17 cellular contexts compared by ENCODE assay signal in the genomic region with DNA sequence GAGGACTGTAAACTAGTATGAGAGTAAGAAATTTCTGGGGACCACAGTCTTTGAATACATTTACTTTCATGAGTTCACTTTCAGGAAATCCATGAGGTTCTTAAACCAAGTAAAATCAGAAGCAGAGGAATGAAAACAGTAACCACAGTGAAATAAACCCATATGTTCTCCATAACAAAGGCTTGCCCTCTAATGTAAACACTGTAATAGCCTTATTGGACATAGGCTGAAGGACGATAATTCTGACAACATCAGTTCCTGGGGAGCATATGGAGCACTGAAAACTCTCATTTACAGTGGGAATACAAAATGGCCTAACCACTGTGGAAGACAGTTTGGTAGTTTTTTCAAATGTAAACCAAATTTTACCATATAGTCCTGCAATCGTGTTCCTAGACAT.
DNase-seq lines count a peak whose midpoint lies in the region; ATAC-seq, FAIRE-seq and TF ChIP-seq lines count a peak whose summit lies in the region.
"Had no signal": no experiment of that assay in that cellular context is flagged by ENCODE, and none has a peak within 500 bp of the region (broad histone marks: within the 10 kb centered on the region; RNA-seq: fewer than 3 reads in every experiment).

No MANE protein-coding gene starts in this region.

- no peak for ATAC-seq in PC-3
- ATAC-seq in mucosa of descending colon, result peak; percentile 44
- no peak for ATAC-seq in GM21390 (IDR thresholded peaks at IDR 0.05; ENCODE audit: unreplicated experiment)

- no peaks in the 10 kb centered on the region for H3K9me2 ChIP-seq in PC-3 (replicated peaks; ENCODE audit: low read length)

- no peaks in the 10 kb centered on the region for H4K20me1 ChIP-seq in PC-3 (ENCODE audit: low read length)
- H4K20me1 ChIP-seq: BLaER1 had no signal

- H3K4me1 ChIP-seq in PC-3 (ENCODE audit: insufficient read depth, low read length), result no peaks in the 10 kb centered on the region
- no peaks in the 10 kb centered on the region for H3K4me1 ChIP-seq in mucosa of descending colon (ENCODE audit: low read depth)
- H3K4me1 ChIP-seq: BLaER1 had no signal

- no peak overlapping the region for H3K27ac ChIP-seq in PC-3 (ENCODE audit: low read length)
- H3K27ac ChIP-seq: 22Rv1, BLaER1, HL-60 had no signal

- H2AFZ ChIP-seq in PC-3 (ENCODE audit: low read length), result peak overlapping the region; percentile 41; the same call in 1 of the 2 replicates

- no peaks in the 10 kb centered on the region for H3K9me3 ChIP-seq in PC-3 (ENCODE audit: low read length)
- H3K9me3 ChIP-seq in mucosa of descending colon, result no peaks in the 10 kb centered on the region
- H3K9me3 ChIP-seq: BLaER1 had no signal

- H3K4me2 ChIP-seq in PC-3 (ENCODE audit: low read length), result no peak overlapping the region
- H3K4me2 ChIP-seq: BLaER1 had no signal

- POLR2A ChIA-PET in PC-3 (lab: Charles Lee; ENCODE audit: unreplicated experiment), result no interaction called here

- intact Hi-C loops in PC-3 (cut with micrococcal nuclease) (no loop called here), mucosa of descending colon (cut with DNase I, micrococcal nuclease) (no loop called here)

- no peaks in the 10 kb centered on the region for H3K79me2 ChIP-seq in PC-3 (ENCODE audit: low read length)

- DNase-seq in DMS53 (lab: John Stamatoyannopoulos, UW) (peak; percentile 10), DMS53 treated with DMSO at 0.1 percent for 48 hours (lab: John Stamatoyannopoulos, UW; ENCODE audit: unreplicated experiment) (no peak), NCI-H82 (lab: John Stamatoyannopoulos, UW) (peak; percentile 58), PC-3 (no peak), mucosa of descending colon (no peak), D721Med (ENCODE audit: insufficient read length, low spot score) (no peak)
- DNase-seq in activated T-cell treated with anti-CD3 and anti-CD28 coated beads, Interleukin-2, amount 50 U/mL, for 48 hours, result no peak
- DNase-seq: CD4-positive, alpha-beta memory T cell; GDM1; GOT3; H9 had no signal

- TF ChIP-seq CTCF in PC-3 (conservative IDR thresholded peaks at IDR 0.05; ENCODE audit: low read depth, low read length), result no peak
- no peak for TF ChIP-seq CTCF in mucosa of descending colon (IDR thresholded peaks at IDR 0.05)
- no peak for TF ChIP-seq CTCF in D721Med (IDR thresholded peaks at IDR 0.05; ENCODE audit: insufficient read depth, missing control alignments)

- H3K4me3 ChIP-seq in PC-3 (ENCODE audit: low read length) (no peak overlapping the region), mucosa of descending colon (no peak overlapping the region)
- H3K4me3 ChIP-seq: BLaER1 had no signal

- no TSS peak for BruUV-seq in PC-3 (replicated peaks; lab: Mats Ljungman, UMichigan)

- no peaks in the 10 kb centered on the region for H3K27me3 ChIP-seq in PC-3 (ENCODE audit: low read length)
- H3K27me3 ChIP-seq: BLaER1 had no signal

- no peak overlapping the region for H3K9ac ChIP-seq in PC-3 (ENCODE audit: low read length)
- H3K9ac ChIP-seq: BLaER1 had no signal

- H3K36me3 ChIP-seq in PC-3 (ENCODE audit: low read depth, low read length) (no peaks in the 10 kb centered on the region), mucosa of descending colon (ENCODE audit: low read depth) (no peaks in the 10 kb centered on the region)
- H3K36me3 ChIP-seq: BLaER1 had no signal

- no peak for FAIRE-seq in D721Med (lab: Jason Lieb, UNC)
- FAIRE-seq: GM12892, GM18507 had no signal

- H3F3A ChIP-seq in PC-3 (ENCODE audit: low read length, unreplicated experiment), result no peaks in the 10 kb centered on the region

- CTCF ChIA-PET in PC-3 (lab: Charles Lee), result no interaction called here

Comparison
In these comparisons a context has a peak if more than half of its experiments do, and no peak if none do; other contexts are left out.
1. DNase-seq: peak in DMS53 (single experiment) and NCI-H82 (single experiment); none in DMS53 treated with DMSO at 0.1 percent for 48 hours (single experiment), PC-3 (single experiment), mucosa of descending colon (0 of 3), activated T-cell treated with anti-CD3 and anti-CD28 coated beads, Interleukin-2, amount 50 U/mL, for 48 hours (0 of 2) and D721Med (single experiment).